ENCODE assay signal across 1 cellular context in genomic region chr3:20842002-20842401, GRCh38.
TF ChIP-seq lines count a peak whose summit lies in the region.

No MANE protein-coding gene starts in this region.

TF ChIP-seq in H1, 55 proteins besides CTCF, POLR2A, EP300 and RAD21:
- TF ChIP-seq ATF3 (IDR thresholded peaks at IDR 0.05; ENCODE audit: insufficient read depth, low read depth, low read length) (no peak), E2F6 (IDR thresholded peaks at IDR 0.05) (no peak), NRF1 (IDR thresholded peaks at IDR 0.05; ENCODE audit: low read depth, low read length) (no peak), RNF2 (IDR thresholded peaks at IDR 0.05; ENCODE audit: borderline replicate concordance, low read depth, low read length, missing control alignments, poor library complexity, severe bottlenecking) (no peak), BACH1 (IDR thresholded peaks at IDR 0.05; ENCODE audit: low read length) (no peak), TAF7 (optimal IDR thresholded peaks at IDR 0.05; ENCODE audit: borderline replicate concordance, low read depth, low read length) (no peak)
